ENCODE assay signal across 15 cellular contexts in genomic region chr16:28527100-28527785, GRCh38. TPM values are rescaled to one million over a fixed set of nuclear protein-coding genes. Genes with fewer than 3 reads are reported as not detected.
"Had no signal": no experiment of that assay in that cellular context is flagged by ENCODE, and none has a peak within 500 bp of the region (broad histone marks: within the 10 kb centered on the region; RNA-seq: fewer than 3 reads in every experiment).

No MANE protein-coding gene starts in this region.

RNA-seq across cellular contexts. Expression of gene NUPR1, which starts 11.5 kb away (rescaled TPM):
- total RNA-seq: cardiac muscle cell, endodermal cell had no signal
- polyA plus RNA-seq: cardiac muscle cell had no signal

RNA-seq across cellular contexts. Expression of gene IL27, which starts 20.6 kb away (rescaled TPM):
- total RNA-seq: cardiac muscle cell, colonic mucosa, dermis microvascular lymphatic vessel endothelial cell, endodermal cell, esophagus mucosa, fibroblast of lung, frontal cortex, left cardiac atrium, left ventricle myocardium superior, lung microvascular endothelial cell, occipital lobe, psoas muscle, sigmoid colon, ureter had no signal
- polyA plus RNA-seq: cardiac muscle cell, fibroblast of lung, keratinocyte had no signal

RNA-seq across cellular contexts. Expression of gene APOBR, which starts 32.8 kb away (rescaled TPM):
- total RNA-seq: endodermal cell, lung microvascular endothelial cell, occipital lobe had no signal
- polyA plus RNA-seq: cardiac muscle cell, fibroblast of lung had no signal
